ENCODE assay signal across 13 cellular contexts in the genomic region with DNA sequence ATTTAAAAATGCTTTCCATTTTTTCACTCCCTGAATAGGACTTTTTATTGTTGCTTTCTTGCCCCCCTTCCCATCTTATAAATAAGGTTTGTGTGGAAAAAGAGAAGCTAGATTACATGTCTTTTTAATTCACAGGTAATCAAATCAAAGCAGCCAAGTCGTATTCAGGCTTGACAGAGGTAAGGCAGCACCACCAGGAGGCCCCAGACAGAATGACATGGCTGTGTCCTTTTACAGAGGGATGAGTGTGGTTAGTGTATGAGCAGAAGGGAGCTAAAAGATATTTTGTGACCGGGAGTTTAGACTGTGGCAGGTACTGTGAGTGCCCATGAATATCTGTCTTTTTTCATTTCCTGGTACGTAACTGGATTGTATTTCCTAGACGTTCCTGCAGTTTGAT.
DNase-seq lines count a peak whose midpoint lies in the region; ATAC-seq and TF ChIP-seq lines count a peak whose summit lies in the region.
"Had no signal": no experiment of that assay in that cellular context is flagged by ENCODE, and none has a peak within 500 bp of the region (broad histone marks: within the 10 kb centered on the region; RNA-seq: fewer than 3 reads in every experiment).

No MANE protein-coding gene starts in this region.

- H4K20me1 ChIP-seq in GM23248 (ENCODE audit: insufficient read depth): no peaks in the 10 kb centered on the region

- H3K9me3 ChIP-seq in GM23248 (ENCODE audit: low read depth) (no peaks in the 10 kb centered on the region), aorta (ENCODE audit: control insufficient read depth, low read length) (no peaks in the 10 kb centered on the region)

- H3K9me3 Mint-ChIP-seq in glutamatergic neuron (ENCODE audit: unreplicated experiment): no peaks in the 10 kb centered on the region

- intact Hi-C loops in aorta (cut with DNase I): no loop called here

- no peak overlapping the region for H3K27ac ChIP-seq in VCaP
- H3K27ac ChIP-seq in GM23248: no peak overlapping the region
- no peak overlapping the region for H3K27ac ChIP-seq in aorta (ENCODE audit: low read depth in 1 of 2, low read length in 2 of 2)
- H3K27ac ChIP-seq: stomach had no signal

- DNase-seq in Caki2 (ENCODE audit: low read depth): peak; percentile 3
- DNase-seq in HuH-7 (ENCODE audit: low spot score): peak; percentile 37
- DNase-seq in iris pigment epithelial cell (ENCODE audit: low read depth): peak; percentile 11
- no peak for DNase-seq in GM23248
- no peak for DNase-seq in glutamatergic neuron
- DNase-seq in aorta: no peak
- DNase-seq: activated effector memory CD4-positive, alpha-beta T cell treated with anti-CD3 and anti-CD28 coated beads, Interleukin-2, amount 50 U/mL, for 16 hours; MV-4-11; stomach had no signal

- no peaks in the 10 kb centered on the region for H3K79me2 ChIP-seq in GM23248 (ENCODE audit: insufficient read depth)

- H3K36me3 ChIP-seq in GM23248 (ENCODE audit: low read depth) (no peaks in the 10 kb centered on the region), aorta (ENCODE audit: control insufficient read depth in 1 of 2, insufficient read depth in 2 of 2, low read length in 1 of 2) (no peaks in the 10 kb centered on the region)
- H3K36me3 ChIP-seq: stomach had no signal

- no peaks in the 10 kb centered on the region for H3K4me1 Mint-ChIP-seq in glutamatergic neuron (ENCODE audit: low read depth, unreplicated experiment)
- H3K4me1 Mint-ChIP-seq: CD14-positive monocyte had no signal

- no peak overlapping the region for H3K9ac ChIP-seq in GM23248

- H3K36me3 Mint-ChIP-seq in glutamatergic neuron (ENCODE audit: unreplicated experiment): no peaks in the 10 kb centered on the region
- H3K36me3 Mint-ChIP-seq: CD14-positive monocyte had no signal

- no peak overlapping the region for H3K27ac Mint-ChIP-seq in glutamatergic neuron (ENCODE audit: unreplicated experiment)
- H3K27ac Mint-ChIP-seq: CD14-positive monocyte; dendritic cell treated with granulocyte-macrophage colony-stimulating factor and Interleukin-4, amounts not matched to agents 40 ng/mL and 50 ng/mL, for 4 days had no signal

- WGBS in GM23248 (ENCODE audit: low coverage in 1 of 2, low lambda C conversion rate in 2 of 2, missing lambda C conversion rate in 2 of 2), 2 experiments: 16 to 22% methylated on average over 4 of the region's 4 CpGs
- 88 to 90% methylated on average over 4 of the region's 4 CpGs for WGBS in aorta, 2 donors

- H3K4me1 ChIP-seq in GM23248 (ENCODE audit: insufficient read depth) (no peaks in the 10 kb centered on the region), aorta (ENCODE audit: control insufficient read depth in 1 of 2, insufficient read depth in 2 of 2, low read length in 2 of 2) (peaks cover 1 to 8% of the 10 kb centered on the region in 2 donors)

- no peaks in the 10 kb centered on the region for H3K27me3 Mint-ChIP-seq in glutamatergic neuron (ENCODE audit: unreplicated experiment)
- H3K27me3 Mint-ChIP-seq: dendritic cell treated with granulocyte-macrophage colony-stimulating factor and Interleukin-4, amounts not matched to agents 40 ng/mL and 50 ng/mL, for 4 days had no signal

- no peak overlapping the region for H3K4me3 Mint-ChIP-seq in glutamatergic neuron (ENCODE audit: unreplicated experiment)
- H3K4me3 Mint-ChIP-seq: CD14-positive monocyte; dendritic cell treated with granulocyte-macrophage colony-stimulating factor and Interleukin-4, amounts not matched to agents 40 ng/mL and 50 ng/mL, for 4 days had no signal

- no peak overlapping the region for H3K4me2 ChIP-seq in GM23248 (ENCODE audit: unreplicated experiment)

- no peaks in the 10 kb centered on the region for H3K9me2 ChIP-seq in GM23248 (ENCODE audit: insufficient read depth)

- no peaks in the 10 kb centered on the region for H3K27me3 ChIP-seq in GM23248 (replicated peaks; ENCODE audit: insufficient read depth)
- H3K27me3 ChIP-seq in aorta (ENCODE audit: control insufficient read depth in 1 of 2, insufficient read depth in 2 of 2, low read length in 1 of 2): no peaks in the 10 kb centered on the region

- no peak for ATAC-seq in GM21717 (IDR thresholded peaks at IDR 0.05; ENCODE audit: unreplicated experiment)
- no peak for ATAC-seq in aorta (ENCODE audit: low FRiP score)

- in situ Hi-C loops in Caki2 (cut with HindIII; ENCODE audit: low pct_unique_long_range_greater_than_20kb, low sequenced_read_pairs) (no loop called here), GM23248 (cut with MboI) (no loop called here)

- H2AFZ ChIP-seq in GM23248: no peak overlapping the region

- peak; percentile 72 for TF ChIP-seq CTCF in VCaP (conservative IDR thresholded peaks at IDR 0.05)
- TF ChIP-seq CTCF in glutamatergic neuron (IDR thresholded peaks at IDR 0.05; ENCODE audit: partially characterized antibody, unreplicated experiment): no peak

- H3K4me3 ChIP-seq in GM23248: no peak overlapping the region
- no peak overlapping the region for H3K4me3 ChIP-seq in aorta (ENCODE audit: low read length in 2 of 2)
- H3K4me3 ChIP-seq: stomach had no signal

- no peaks in the 10 kb centered on the region for H3F3A ChIP-seq in GM23248 (ENCODE audit: insufficient read depth)

Comparison
In these comparisons a context has a peak if more than half of its experiments do, and no peak if none do; other contexts are left out.
1. DNase-seq: peak in Caki2 (single experiment), HuH-7 (single experiment) and iris pigment epithelial cell (single experiment); none in GM23248 (single experiment), glutamatergic neuron (single experiment) and aorta (0 of 2).